8 cellular contexts compared by ENCODE assay signal in the genomic region with DNA sequence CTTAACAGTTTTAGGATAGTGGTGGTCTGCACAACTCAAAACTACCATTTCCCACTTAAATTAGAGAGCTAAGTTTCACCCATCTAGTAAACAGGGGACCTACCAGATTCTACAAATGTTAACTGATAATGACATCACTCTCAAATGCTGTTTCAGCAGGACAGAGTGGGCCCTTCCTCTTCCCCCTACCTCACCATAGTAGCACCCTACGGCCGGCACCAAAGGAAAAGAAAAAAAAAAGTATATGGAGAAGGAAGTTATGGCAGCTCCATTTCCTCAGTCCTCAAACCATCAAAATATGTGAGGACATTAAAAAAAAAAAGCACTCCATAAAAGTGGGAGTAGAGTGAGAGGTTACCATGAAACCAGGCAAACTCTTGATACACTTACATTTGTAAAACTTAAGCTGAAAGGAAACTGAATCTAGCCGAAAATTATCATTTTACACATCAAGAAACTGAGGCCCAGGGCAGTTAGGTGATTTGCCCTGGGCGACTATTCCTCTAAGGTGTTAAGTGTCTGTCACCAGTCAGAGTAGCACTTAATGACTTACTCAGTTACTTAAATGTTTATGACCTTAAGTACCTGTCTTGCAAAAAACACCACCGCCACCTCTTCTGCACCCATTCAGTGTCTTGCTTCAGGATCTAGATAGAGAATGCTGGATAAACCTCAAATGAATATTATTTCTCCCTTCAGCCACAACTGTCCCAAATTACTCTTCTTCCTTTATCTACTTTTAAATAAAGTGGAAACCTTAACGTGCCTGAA. TPM values are rescaled to one million over a fixed set of nuclear protein-coding genes. Genes with fewer than 3 reads are reported as not detected.
DNase-seq lines count a peak whose midpoint lies in the region; ATAC-seq and TF ChIP-seq lines count a peak whose summit lies in the region.

No MANE protein-coding gene starts in this region.

- peak overlapping the region; percentile 99 for H3K4me3 Mint-ChIP-seq in activated CD4-positive, alpha-beta T cell treated with anti-CD3 and anti-CD28 coated beads, Interleukin-2, amount 10 ng/mL, durations not matched to agents 7 days and 5 days

- POLR2A ChIA-PET in activated CD4-positive, alpha-beta T cell treated with anti-CD3 and anti-CD28 coated beads, Interleukin-2, amount 10 ng/mL, durations not matched to agents 7 days and 5 days (lab: Charles Lee), result interaction anchor here (0.6 kb wide), 1 partner anchor 12 kb away, joined by 8 read pairs; no protein-coding TSS in a partner anchor

- H3K36me3 Mint-ChIP-seq in activated CD4-positive, alpha-beta T cell treated with anti-CD3 and anti-CD28 coated beads, Interleukin-2, amount 10 ng/mL, durations not matched to agents 7 days and 5 days (ENCODE audit: low read depth), result peaks cover 58% of the 10 kb centered on the region

- H3K27ac ChIP-seq in epithelial cell of prostate, result peak overlapping the region; percentile 98
- peak overlapping the region in 1 of 2 donors; percentile 19 for H3K27ac ChIP-seq in ovary

- TF ChIP-seq CTCF in ovary (IDR thresholded peaks at IDR 0.05), result no peak

- H3K27ac Mint-ChIP-seq in activated CD4-positive, alpha-beta T cell treated with anti-CD3 and anti-CD28 coated beads, Interleukin-2, amount 10 ng/mL, durations not matched to agents 7 days and 5 days, result peak overlapping the region; percentile 97

- H3K9me3 ChIP-seq in ovary, result no peaks in the 10 kb centered on the region

- no peaks in the 10 kb centered on the region for H3K36me3 ChIP-seq in ovary

- DNase-seq in activated CD4-positive, alpha-beta T cell treated with anti-CD3 and anti-CD28 coated beads, Interleukin-2, amount 10 ng/mL, durations not matched to agents 7 days and 5 days, result peak; percentile 19
- DNase-seq in activated CD4-positive, alpha-beta T cell treated with anti-CD3 and anti-CD28 coated beads, Interleukin-2, amount 50 U/mL, for 4 hours, result no peak
- DNase-seq in RKO (ENCODE audit: low spot score) (peak; percentile 60), epithelial cell of prostate (ENCODE audit: low read depth, low spot score) (no peak), ovary (no peak), KG1 (lab: John Stamatoyannopoulos, UW) (no peak)
- no peak for DNase-seq in activated effector memory CD4-positive, alpha-beta T cell treated with Interleukin-2 at 50 U/mL for 16 hours

- peaks cover 51% of the 10 kb centered on the region for H3K4me1 Mint-ChIP-seq in activated CD4-positive, alpha-beta T cell treated with anti-CD3 and anti-CD28 coated beads, Interleukin-2, amount 10 ng/mL, durations not matched to agents 7 days and 5 days

- no peak for TF ChIP-seq POLR2A in ovary (IDR thresholded peaks at IDR 0.05)

- no peaks in the 10 kb centered on the region for H3K27me3 Mint-ChIP-seq in activated CD4-positive, alpha-beta T cell treated with anti-CD3 and anti-CD28 coated beads, Interleukin-2, amount 10 ng/mL, durations not matched to agents 7 days and 5 days

- H3K27me3 ChIP-seq in ovary, result no peaks in the 10 kb centered on the region

- H3K4me1 ChIP-seq in ovary (ENCODE audit: insufficient read depth), result peaks cover 17% of the 10 kb centered on the region

- no peak for TF ChIP-seq EP300 in ovary (IDR thresholded peaks at IDR 0.05)

- intact Hi-C loops in ovary (cut with DNase I), result no loop called here

- no peak for ATAC-seq in HG03354 (IDR thresholded peaks at IDR 0.05; ENCODE audit: poor library complexity, severe bottlenecking, unreplicated experiment)

- no peaks in the 10 kb centered on the region for H3K9me3 Mint-ChIP-seq in activated CD4-positive, alpha-beta T cell treated with anti-CD3 and anti-CD28 coated beads, Interleukin-2, amount 10 ng/mL, durations not matched to agents 7 days and 5 days

- WGBS in ovary, 3 donors, result 1 to 4% (median 3%) methylated on average over 6 of the region's 6 CpGs

- peak overlapping the region; percentile 92 for H3K4me3 ChIP-seq in ovary

- CTCF ChIA-PET in activated CD4-positive, alpha-beta T cell treated with anti-CD3 and anti-CD28 coated beads, Interleukin-2, amount 10 ng/mL, durations not matched to agents 7 days and 5 days (lab: Charles Lee), result interaction anchor here (0.9 to 1.2 kb wide), 4 partner anchors 12 to 559 kb away, joined by 3 to 4 read pairs (median 4); no protein-coding TSS in a partner anchor

RNA-seq across cellular contexts. Expression of gene MSL2, which starts 2.7 kb away (rescaled TPM):
- total RNA-seq in activated CD4-positive, alpha-beta T cell treated with anti-CD3 and anti-CD28 coated beads, Interleukin-2, amount 10 ng/mL, durations not matched to agents 7 days and 5 days, result 10 to 100 TPM; 62.1 to 69.2 TPM
- 10 to 100 TPM; 20.1 to 47.9 (median 39.4) TPM for total RNA-seq in ovary
- 10 to 100 TPM; 14.3 to 39.6 TPM for polyA plus RNA-seq in ovary

RNA-seq across cellular contexts. Expression of gene PCCB, which starts 56.7 kb away (rescaled TPM):
- total RNA-seq in activated CD4-positive, alpha-beta T cell treated with anti-CD3 and anti-CD28 coated beads, Interleukin-2, amount 10 ng/mL, durations not matched to agents 7 days and 5 days, result 10 to 100 TPM; 17.3 to 19.9 TPM
- 10 to 100 TPM in 6 of 7 donors, 1 to 10 TPM in 1; 8.2 to 26.5 (median 22.1) TPM for total RNA-seq in ovary
- 100 to 1,000 TPM in 1 of 2 donors, 10 to 100 TPM in 1; 14.0 to 107 TPM for polyA plus RNA-seq in ovary

Comparison
In these comparisons a context has a peak if more than half of its experiments do, and no peak if none do; other contexts are left out.
1. DNase-seq: peak in activated CD4-positive, alpha-beta T cell treated with anti-CD3 and anti-CD28 coated beads, Interleukin-2, amount 10 ng/mL, durations not matched to agents 7 days and 5 days (single experiment) and RKO (single experiment); none in activated CD4-positive, alpha-beta T cell treated with anti-CD3 and anti-CD28 coated beads, Interleukin-2, amount 50 U/mL, for 4 hours (0 of 2), epithelial cell of prostate (single experiment), ovary (0 of 5), activated effector memory CD4-positive, alpha-beta T cell treated with Interleukin-2 at 50 U/mL for 16 hours (single experiment) and KG1 (single experiment).